In the genomic region with DNA sequence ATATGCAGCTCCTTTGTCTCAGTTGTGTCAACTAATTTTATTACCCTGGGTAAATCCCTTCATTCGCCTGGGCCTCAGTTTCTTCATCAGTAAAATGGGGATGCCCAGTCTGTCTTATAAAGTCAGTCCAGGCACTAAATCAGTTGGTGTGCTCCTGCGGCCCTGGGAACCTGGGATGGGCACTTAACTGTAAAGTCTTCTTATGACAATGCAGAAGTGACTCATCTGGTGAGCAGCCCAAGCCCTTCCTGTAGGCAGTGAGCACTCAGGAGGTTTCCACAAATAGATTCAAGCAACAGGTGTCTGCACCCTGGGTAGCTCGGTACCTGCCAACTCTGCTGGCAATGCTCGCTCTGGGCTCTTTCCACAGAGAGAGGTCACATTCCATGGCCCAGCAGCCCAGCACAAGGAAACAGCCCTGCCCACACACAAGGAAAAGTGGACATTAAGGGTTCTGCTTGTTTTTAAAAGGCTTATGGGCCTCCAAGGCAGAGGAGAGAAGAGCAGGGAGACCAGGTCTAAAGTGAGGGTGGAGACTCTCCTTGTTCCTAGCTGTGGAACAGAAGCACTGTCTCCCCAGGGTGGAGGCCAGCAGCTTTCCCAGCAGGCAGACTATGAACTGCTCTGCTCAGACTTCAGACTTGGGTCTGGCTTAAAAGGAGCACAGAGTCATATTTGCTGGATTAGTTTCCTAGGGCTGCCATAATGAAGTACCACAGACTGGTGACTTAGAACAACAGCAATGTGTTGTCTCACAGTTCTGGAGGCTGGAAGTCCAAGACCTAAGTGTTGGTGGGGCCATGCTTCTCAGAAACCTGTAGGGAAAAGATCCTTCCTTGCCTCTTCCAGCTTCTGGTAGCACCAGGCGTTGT, we compare ENCODE assay signal across 9 cellular contexts.
DNase-seq lines count a peak whose midpoint lies in the region; ATAC-seq and TF ChIP-seq lines count a peak whose summit lies in the region.
"Had no signal": no experiment of that assay in that cellular context is flagged by ENCODE, and none has a peak within 500 bp of the region (broad histone marks: within the 10 kb centered on the region; RNA-seq: fewer than 3 reads in every experiment).

No MANE protein-coding gene starts in this region.

- peak in 1 of 4 donors; percentile 83 for TF ChIP-seq EP300 in upper lobe of left lung (IDR thresholded peaks at IDR 0.05)

- DNase-seq in NCI-H2029 treated with DMSO at 0.1 percent for 48 hours (lab: John Stamatoyannopoulos, UW) (peak; percentile 83), fibroblast of peridontal ligament (ENCODE audit: extremely low read depth) (peak; percentile 26), upper lobe of left lung (peak in 1 of 2 donors; percentile 89), retina (no peak), OCI-M1 (lab: John Stamatoyannopoulos, UW) (no peak)
- no peak for DNase-seq in activated CD8-positive, alpha-beta T cell treated with anti-CD3 and anti-CD28 coated beads, Interleukin-2, amount 10 ng/mL, durations not matched to agents 7 days and 5 days

- H3K4me3 ChIP-seq in upper lobe of left lung = no peak overlapping the region
- H3K4me3 ChIP-seq: Peyer's patch had no signal

- no peaks in the 10 kb centered on the region for H3K27me3 ChIP-seq in upper lobe of left lung
- H3K27me3 ChIP-seq: Peyer's patch had no signal

- no peaks in the 10 kb centered on the region for H3K9me3 ChIP-seq in upper lobe of left lung
- H3K9me3 ChIP-seq: Peyer's patch had no signal

- no peak for TF ChIP-seq POLR2A in upper lobe of left lung (IDR thresholded peaks at IDR 0.05)

- no peak for TF ChIP-seq CTCF in upper lobe of left lung (IDR thresholded peaks at IDR 0.05)

- peaks cover 9 to 22% (median 16%) of the 10 kb centered on the region in 4 donors for H3K4me1 ChIP-seq in upper lobe of left lung
- H3K4me1 ChIP-seq: Peyer's patch had no signal

- H3K4me1 Mint-ChIP-seq in activated CD8-positive, alpha-beta T cell treated with anti-CD3 and anti-CD28 coated beads, Interleukin-2, amount 10 ng/mL, durations not matched to agents 7 days and 5 days (ENCODE audit: low read depth) = no peaks in the 10 kb centered on the region

- H3K36me3 Mint-ChIP-seq in activated CD8-positive, alpha-beta T cell treated with anti-CD3 and anti-CD28 coated beads, Interleukin-2, amount 10 ng/mL, durations not matched to agents 7 days and 5 days (ENCODE audit: low read depth) = no peaks in the 10 kb centered on the region

- ATAC-seq in GM18858 (IDR thresholded peaks at IDR 0.05; ENCODE audit: unreplicated experiment) (peak; percentile 98), HG02571 (IDR thresholded peaks at IDR 0.05; ENCODE audit: unreplicated experiment) (peak; percentile 88), upper lobe of left lung (ENCODE audit: low FRiP score in 2 of 2) (peak; percentile 67 to 72)
- no peak for ATAC-seq in activated CD8-positive, alpha-beta T cell treated with anti-CD3 and anti-CD28 coated beads, Interleukin-2, amount 10 ng/mL, durations not matched to agents 7 days and 5 days

- peak overlapping the region in 3 of 4 donors; percentile 14 to 76 (median 73) for H3K27ac ChIP-seq in upper lobe of left lung
- H3K27ac ChIP-seq: Peyer's patch had no signal

- H3K9me3 Mint-ChIP-seq in activated CD8-positive, alpha-beta T cell treated with anti-CD3 and anti-CD28 coated beads, Interleukin-2, amount 10 ng/mL, durations not matched to agents 7 days and 5 days (ENCODE audit: insufficient read depth) = no peaks in the 10 kb centered on the region

- H3K36me3 ChIP-seq in upper lobe of left lung = no peaks in the 10 kb centered on the region
- H3K36me3 ChIP-seq: Peyer's patch had no signal

- POLR2A ChIA-PET in activated CD8-positive, alpha-beta T cell treated with anti-CD3 and anti-CD28 coated beads, Interleukin-2, amount 10 ng/mL, durations not matched to agents 7 days and 5 days (lab: Charles Lee) = no interaction called here

- CTCF ChIA-PET in activated CD8-positive, alpha-beta T cell treated with anti-CD3 and anti-CD28 coated beads, Interleukin-2, amount 10 ng/mL, durations not matched to agents 7 days and 5 days (lab: Charles Lee) = no interaction called here

- H3K4me3 Mint-ChIP-seq in activated CD8-positive, alpha-beta T cell treated with anti-CD3 and anti-CD28 coated beads, Interleukin-2, amount 10 ng/mL, durations not matched to agents 7 days and 5 days = no peak overlapping the region

- no peak overlapping the region for H3K27ac Mint-ChIP-seq in activated CD8-positive, alpha-beta T cell treated with anti-CD3 and anti-CD28 coated beads, Interleukin-2, amount 10 ng/mL, durations not matched to agents 7 days and 5 days

- H3K27me3 Mint-ChIP-seq in activated CD8-positive, alpha-beta T cell treated with anti-CD3 and anti-CD28 coated beads, Interleukin-2, amount 10 ng/mL, durations not matched to agents 7 days and 5 days (ENCODE audit: low read depth) = peaks cover 13% of the 10 kb centered on the region

- 62 to 72% methylated on average over 5 of the region's 5 CpGs for WGBS in upper lobe of left lung, 2 donors

Comparison
In these comparisons a context has a peak if more than half of its experiments do, and no peak if none do; other contexts are left out.
1. DNase-seq: peak in NCI-H2029 treated with DMSO at 0.1 percent for 48 hours (single experiment) and fibroblast of peridontal ligament (single experiment); none in retina (single experiment), OCI-M1 (single experiment) and activated CD8-positive, alpha-beta T cell treated with anti-CD3 and anti-CD28 coated beads, Interleukin-2, amount 10 ng/mL, durations not matched to agents 7 days and 5 days (single experiment).